22 cellular contexts compared by ENCODE assay signal in genomic region chr7:100023526-100023925, GRCh38. TPM values are rescaled to one million over a fixed set of nuclear protein-coding genes. Genes with fewer than 3 reads are reported as not detected.
DNase-seq lines count a peak whose midpoint lies in the region; ATAC-seq and TF ChIP-seq lines count a peak whose summit lies in the region.
"Had no signal": no experiment of that assay in that cellular context is flagged by ENCODE, and none has a peak within 500 bp of the region (broad histone marks: within the 10 kb centered on the region; RNA-seq: fewer than 3 reads in every experiment).

No MANE protein-coding gene starts in this region.

- H3K4me1 ChIP-seq in esophagus squamous epithelium, result peaks cover 14 to 79% (median 35%) of the 10 kb centered on the region in 3 donors

- peaks cover 53% of the 10 kb centered on the region for H3K4me1 Mint-ChIP-seq in activated CD4-positive, alpha-beta memory T cell treated with anti-CD3 and anti-CD28 coated beads for 36 hours (ENCODE audit: low read depth)
- H3K4me1 Mint-ChIP-seq in activated CD4-positive, alpha-beta memory T cell treated with anti-CD3 and anti-CD28 coated beads, Interleukin-2, amount 10 ng/mL, durations not matched to agents 7 days and 5 days, result peaks cover 34% of the 10 kb centered on the region
- peaks cover 16% of the 10 kb centered on the region for H3K4me1 Mint-ChIP-seq in stimulated activated effector memory CD8-positive, alpha-beta T cell treated with anti-CD3 and anti-CD28 coated beads, Interleukin-12 subunit alpha, Interleukin-12 subunit beta, amount 100 ng/mL, for 72 hours
- peaks cover 12% of the 10 kb centered on the region for H3K4me1 Mint-ChIP-seq in activated T-helper 17 cell treated with anti-CD3 and anti-CD28 coated beads, Interleukin-2, amount 50 U/mL, for 72 hours

- 55 to 85% methylated on average over 9 to 12 of the region's 12 CpGs for WGBS in esophagus squamous epithelium, 2 donors

- intact Hi-C loops in activated CD4-positive, alpha-beta memory T cell treated with anti-CD3 and anti-CD28 coated beads for 36 hours (cut with micrococcal nuclease), result loop anchor here (10.0 kb wide), 1 partner anchor 519 kb away; the partner anchor contains the start of genes ZKSCAN5 and ZNF394
- intact Hi-C loops in esophagus squamous epithelium (cut with DNase I), result no loop called here

- H3K27ac Mint-ChIP-seq in activated CD4-positive, alpha-beta memory T cell treated with anti-CD3 and anti-CD28 coated beads for 36 hours, result peak overlapping the region; percentile 13
- no peak overlapping the region for H3K27ac Mint-ChIP-seq in activated CD4-positive, alpha-beta memory T cell treated with anti-CD3 and anti-CD28 coated beads, Interleukin-2, amount 10 ng/mL, durations not matched to agents 7 days and 5 days
- H3K27ac Mint-ChIP-seq in stimulated activated effector memory CD8-positive, alpha-beta T cell treated with anti-CD3 and anti-CD28 coated beads, Interleukin-12 subunit alpha, Interleukin-12 subunit beta, amount 100 ng/mL, for 72 hours, result peak overlapping the region; percentile 54
- H3K27ac Mint-ChIP-seq in activated T-helper 17 cell treated with anti-CD3 and anti-CD28 coated beads, Interleukin-2, amount 50 U/mL, for 72 hours, result no peak overlapping the region
- H3K27ac Mint-ChIP-seq: activated T-helper 2 cell treated with anti-CD3 and anti-CD28 coated beads, Interferon-gamma antibody, Interleukin-2, Interleukin-4, amounts not matched to agents 10 μg/mL and 5 μg/mL and 100 μg/mL, durations not matched to agents 14 hours and 24 hours and 36 hours; T-helper 2 cell treated with Interferon-gamma antibody and Interleukin-4, amounts not matched to agents 5 μg/mL and 100 μg/mL, for 36 hours; WTC11 had no signal

- peaks cover 13 to 85% (median 33%) of the 10 kb centered on the region in 3 donors for H3K36me3 ChIP-seq in esophagus squamous epithelium

- TF ChIP-seq CTCF in esophagus squamous epithelium (IDR thresholded peaks at IDR 0.05), result no peak

- DNase-seq in activated CD4-positive, alpha-beta memory T cell treated with anti-CD3 and anti-CD28 coated beads for 36 hours, result no peak
- no peak for DNase-seq in activated CD4-positive, alpha-beta memory T cell treated with anti-CD3 and anti-CD28 coated beads, Interleukin-2, amount 10 ng/mL, durations not matched to agents 7 days and 5 days
- DNase-seq in esophagus squamous epithelium (lab: John Stamatoyannopoulos, UW) (no peak), midbrain (lab: John Stamatoyannopoulos, UW) (no peak)
- no peak for DNase-seq in stimulated activated effector memory CD8-positive, alpha-beta T cell treated with anti-CD3 and anti-CD28 coated beads, Interleukin-12 subunit alpha, Interleukin-12 subunit beta, amount 100 ng/mL, for 72 hours (ENCODE audit: low spot score in 2 of 2)
- DNase-seq: amniotic stem cell; central memory CD4-positive, alpha-beta T cell; H7; naive B cell; NCI-H146; NCI-H2171 treated with DMSO at 0.1 percent for 48 hours; NCI-H748 treated with DMSO at 0.1 percent for 48 hours; PC-9; stimulated activated CD4-positive, alpha-beta T cell treated with anti-CD3 and anti-CD28 coated beads, Interleukin-2, amount 100 ng/mL, for 48 hours had no signal

- CTCF ChIA-PET in activated CD4-positive, alpha-beta memory T cell treated with anti-CD3 and anti-CD28 coated beads for 36 hours (lab: Charles Lee), result interaction anchor here (0.6 to 1.1 kb wide), 2 partner anchors 30 to 33 kb away, joined by 3 to 4 read pairs; no protein-coding TSS in a partner anchor
- CTCF ChIA-PET in activated CD4-positive, alpha-beta memory T cell treated with anti-CD3 and anti-CD28 coated beads, Interleukin-2, amount 10 ng/mL, durations not matched to agents 7 days and 5 days (lab: Charles Lee), result no interaction called here

- H3K27ac ChIP-seq in esophagus squamous epithelium, result peak overlapping the region; percentile 70 to 90 (median 81)
- H3K27ac ChIP-seq: BLaER1 treated with 17β-estradiol and CSF1 and Interleukin-3, amounts not matched to agents 10 nM and 100 nM; PC-9; SJSA1 had no signal

- no peaks in the 10 kb centered on the region for H3K27me3 ChIP-seq in esophagus squamous epithelium
- H3K27me3 ChIP-seq: BLaER1 treated with 17β-estradiol and CSF1 and Interleukin-3, amounts not matched to agents 10 nM and 100 nM; SJSA1 had no signal

- no peaks in the 10 kb centered on the region for H3K9me3 ChIP-seq in esophagus squamous epithelium
- H3K9me3 ChIP-seq: BLaER1 treated with 17β-estradiol and CSF1 and Interleukin-3, amounts not matched to agents 10 nM and 100 nM; SJSA1 had no signal

- peaks cover 36% of the 10 kb centered on the region for H3K36me3 Mint-ChIP-seq in activated CD4-positive, alpha-beta memory T cell treated with anti-CD3 and anti-CD28 coated beads for 36 hours
- peaks cover 60% of the 10 kb centered on the region for H3K36me3 Mint-ChIP-seq in activated CD4-positive, alpha-beta memory T cell treated with anti-CD3 and anti-CD28 coated beads, Interleukin-2, amount 10 ng/mL, durations not matched to agents 7 days and 5 days (ENCODE audit: low read depth)
- H3K36me3 Mint-ChIP-seq in stimulated activated effector memory CD8-positive, alpha-beta T cell treated with anti-CD3 and anti-CD28 coated beads, Interleukin-12 subunit alpha, Interleukin-12 subunit beta, amount 100 ng/mL, for 72 hours, result peaks cover 88% of the 10 kb centered on the region
- peaks cover 91% of the 10 kb centered on the region for H3K36me3 Mint-ChIP-seq in activated T-helper 17 cell treated with anti-CD3 and anti-CD28 coated beads, Interleukin-2, amount 50 U/mL, for 72 hours (ENCODE audit: low read depth)

- H3K4me3 Mint-ChIP-seq in activated CD4-positive, alpha-beta memory T cell treated with anti-CD3 and anti-CD28 coated beads for 36 hours, result no peak overlapping the region
- no peak overlapping the region for H3K4me3 Mint-ChIP-seq in activated CD4-positive, alpha-beta memory T cell treated with anti-CD3 and anti-CD28 coated beads, Interleukin-2, amount 10 ng/mL, durations not matched to agents 7 days and 5 days
- H3K4me3 Mint-ChIP-seq in stimulated activated effector memory CD8-positive, alpha-beta T cell treated with anti-CD3 and anti-CD28 coated beads, Interleukin-12 subunit alpha, Interleukin-12 subunit beta, amount 100 ng/mL, for 72 hours, result no peak overlapping the region
- H3K4me3 Mint-ChIP-seq in activated T-helper 17 cell treated with anti-CD3 and anti-CD28 coated beads, Interleukin-2, amount 50 U/mL, for 72 hours, result no peak overlapping the region
- H3K4me3 Mint-ChIP-seq: T-helper 2 cell treated with Interferon-gamma antibody and Interleukin-4, amounts not matched to agents 5 μg/mL and 100 μg/mL, for 36 hours; WTC11 had no signal

- no peak for TF ChIP-seq POLR2A in esophagus squamous epithelium (IDR thresholded peaks at IDR 0.05)

- no peak for ATAC-seq in stimulated activated effector memory CD8-positive, alpha-beta T cell treated with anti-CD3 and anti-CD28 coated beads, Interleukin-12 subunit alpha, Interleukin-12 subunit beta, amount 100 ng/mL, for 72 hours
- no peak for ATAC-seq in activated T-helper 17 cell treated with anti-CD3 and anti-CD28 coated beads, Interleukin-2, amount 50 U/mL, for 72 hours (replicated peaks)
- ATAC-seq: WTC11 had no signal

- H3K9me3 Mint-ChIP-seq in activated CD4-positive, alpha-beta memory T cell treated with anti-CD3 and anti-CD28 coated beads for 36 hours, result no peaks in the 10 kb centered on the region
- no peaks in the 10 kb centered on the region for H3K9me3 Mint-ChIP-seq in activated CD4-positive, alpha-beta memory T cell treated with anti-CD3 and anti-CD28 coated beads, Interleukin-2, amount 10 ng/mL, durations not matched to agents 7 days and 5 days
- H3K9me3 Mint-ChIP-seq in stimulated activated effector memory CD8-positive, alpha-beta T cell treated with anti-CD3 and anti-CD28 coated beads, Interleukin-12 subunit alpha, Interleukin-12 subunit beta, amount 100 ng/mL, for 72 hours, result no peaks in the 10 kb centered on the region
- no peaks in the 10 kb centered on the region for H3K9me3 Mint-ChIP-seq in activated T-helper 17 cell treated with anti-CD3 and anti-CD28 coated beads, Interleukin-2, amount 50 U/mL, for 72 hours
- H3K9me3 Mint-ChIP-seq: activated T-helper 2 cell treated with anti-CD3 and anti-CD28 coated beads, Interferon-gamma antibody, Interleukin-2, Interleukin-4, amounts not matched to agents 10 μg/mL and 5 μg/mL and 100 μg/mL, durations not matched to agents 14 hours and 24 hours and 36 hours; naive B cell; T-helper 2 cell treated with Interferon-gamma antibody and Interleukin-4, amounts not matched to agents 5 μg/mL and 100 μg/mL, for 36 hours; WTC11 had no signal

- H3K4me3 ChIP-seq in esophagus squamous epithelium, result peak overlapping the region in 2 of 4 donors; percentile 0 to 28
- H3K4me3 ChIP-seq: BLaER1 treated with 17β-estradiol and CSF1 and Interleukin-3, amounts not matched to agents 10 nM and 100 nM; PC-9; SJSA1 had no signal

- no peaks in the 10 kb centered on the region for H3K27me3 Mint-ChIP-seq in activated CD4-positive, alpha-beta memory T cell treated with anti-CD3 and anti-CD28 coated beads for 36 hours
- no peaks in the 10 kb centered on the region for H3K27me3 Mint-ChIP-seq in activated CD4-positive, alpha-beta memory T cell treated with anti-CD3 and anti-CD28 coated beads, Interleukin-2, amount 10 ng/mL, durations not matched to agents 7 days and 5 days
- H3K27me3 Mint-ChIP-seq in activated T-helper 17 cell treated with anti-CD3 and anti-CD28 coated beads, Interleukin-2, amount 50 U/mL, for 72 hours, result no peaks in the 10 kb centered on the region
- H3K27me3 Mint-ChIP-seq: naive B cell had no signal

- POLR2A ChIA-PET in activated CD4-positive, alpha-beta memory T cell treated with anti-CD3 and anti-CD28 coated beads for 36 hours (lab: Charles Lee), result no interaction called here
- POLR2A ChIA-PET in activated CD4-positive, alpha-beta memory T cell treated with anti-CD3 and anti-CD28 coated beads, Interleukin-2, amount 10 ng/mL, durations not matched to agents 7 days and 5 days (lab: Charles Lee), result no interaction called here

RNA-seq across cellular contexts. Expression of gene ZKSCAN1, which starts 8.1 kb away (rescaled TPM):
- 10 to 100 TPM; 49.1 to 50.6 TPM for total RNA-seq in activated CD4-positive, alpha-beta memory T cell treated with anti-CD3 and anti-CD28 coated beads for 36 hours
- 10 to 100 TPM; 63.1 to 65.5 TPM for total RNA-seq in activated CD4-positive, alpha-beta memory T cell treated with anti-CD3 and anti-CD28 coated beads, Interleukin-2, amount 10 ng/mL, durations not matched to agents 7 days and 5 days
- 10 to 100 TPM; 18.3 to 38.3 (median 21.9) TPM for total RNA-seq in esophagus squamous epithelium
- total RNA-seq in activated T-helper 17 cell treated with anti-CD3 and anti-CD28 coated beads, Interleukin-2, amount 50 U/mL, for 72 hours, result 10 to 100 TPM; 42.2 to 74.6 TPM

RNA-seq across cellular contexts. Expression of gene ZSCAN21, which starts 26.0 kb away (rescaled TPM):
- total RNA-seq in activated CD4-positive, alpha-beta memory T cell treated with anti-CD3 and anti-CD28 coated beads for 36 hours, result 1 to 10 TPM; 6.2 TPM
- 1 to 10 TPM; 6.9 TPM for total RNA-seq in activated CD4-positive, alpha-beta memory T cell treated with anti-CD3 and anti-CD28 coated beads, Interleukin-2, amount 10 ng/mL, durations not matched to agents 7 days and 5 days
- total RNA-seq in esophagus squamous epithelium, result 10 to 100 TPM in 1 of 4 donors, 1 to 10 TPM in 3; 3.7 to 12.0 (median 8.0) TPM
- total RNA-seq in activated T-helper 17 cell treated with anti-CD3 and anti-CD28 coated beads, Interleukin-2, amount 50 U/mL, for 72 hours, result 1 to 10 TPM; 3.7 to 6.5 TPM

RNA-seq across cellular contexts. Expression of gene AZGP1, which starts 47.7 kb away (rescaled TPM):
- not detected for total RNA-seq in activated CD4-positive, alpha-beta memory T cell treated with anti-CD3 and anti-CD28 coated beads for 36 hours
- total RNA-seq in activated CD4-positive, alpha-beta memory T cell treated with anti-CD3 and anti-CD28 coated beads, Interleukin-2, amount 10 ng/mL, durations not matched to agents 7 days and 5 days, result not detected
- 10 to 100 TPM in 1 of 4 donors, 1 to 10 TPM in 1, under 1 TPM in 2; 0.19 to 99.9 (median 1.3) TPM for total RNA-seq in esophagus squamous epithelium
- under 1 TPM; 0.19 to 0.43 TPM for total RNA-seq in activated T-helper 17 cell treated with anti-CD3 and anti-CD28 coated beads, Interleukin-2, amount 50 U/mL, for 72 hours
- total RNA-seq: A172; activated T-helper 2 cell treated with anti-CD3 and anti-CD28 coated beads, Interferon-gamma antibody, Interleukin-2, Interleukin-4, amounts not matched to agents 10 μg/mL and 5 μg/mL and 100 μg/mL, durations not matched to agents 14 hours and 24 hours and 36 hours; G401; H7; PC-9; SJSA1 had no signal

RNA-seq across cellular contexts. Expression of gene ZNF3, which starts 58.0 kb away (rescaled TPM):
- 10 to 100 TPM; 18.0 to 18.6 TPM for total RNA-seq in activated CD4-positive, alpha-beta memory T cell treated with anti-CD3 and anti-CD28 coated beads for 36 hours
- 10 to 100 TPM; 21.1 to 22.1 TPM for total RNA-seq in activated CD4-positive, alpha-beta memory T cell treated with anti-CD3 and anti-CD28 coated beads, Interleukin-2, amount 10 ng/mL, durations not matched to agents 7 days and 5 days
- 10 to 100 TPM; 10.5 to 22.3 (median 12.2) TPM for total RNA-seq in esophagus squamous epithelium
- total RNA-seq in activated T-helper 17 cell treated with anti-CD3 and anti-CD28 coated beads, Interleukin-2, amount 50 U/mL, for 72 hours, result 10 to 100 TPM; 16.9 to 17.1 TPM

Comparison
In these comparisons a context has a peak if more than half of its experiments do, and no peak if none do; other contexts are left out.
1. H3K27ac Mint-ChIP-seq: peak in activated CD4-positive, alpha-beta memory T cell treated with anti-CD3 and anti-CD28 coated beads for 36 hours (single experiment) and stimulated activated effector memory CD8-positive, alpha-beta T cell treated with anti-CD3 and anti-CD28 coated beads, Interleukin-12 subunit alpha, Interleukin-12 subunit beta, amount 100 ng/mL, for 72 hours (single experiment); none in activated CD4-positive, alpha-beta memory T cell treated with anti-CD3 and anti-CD28 coated beads, Interleukin-2, amount 10 ng/mL, durations not matched to agents 7 days and 5 days (single experiment) and activated T-helper 17 cell treated with anti-CD3 and anti-CD28 coated beads, Interleukin-2, amount 50 U/mL, for 72 hours (single experiment).